8 cellular contexts compared by ENCODE assay signal in the genomic region with DNA sequence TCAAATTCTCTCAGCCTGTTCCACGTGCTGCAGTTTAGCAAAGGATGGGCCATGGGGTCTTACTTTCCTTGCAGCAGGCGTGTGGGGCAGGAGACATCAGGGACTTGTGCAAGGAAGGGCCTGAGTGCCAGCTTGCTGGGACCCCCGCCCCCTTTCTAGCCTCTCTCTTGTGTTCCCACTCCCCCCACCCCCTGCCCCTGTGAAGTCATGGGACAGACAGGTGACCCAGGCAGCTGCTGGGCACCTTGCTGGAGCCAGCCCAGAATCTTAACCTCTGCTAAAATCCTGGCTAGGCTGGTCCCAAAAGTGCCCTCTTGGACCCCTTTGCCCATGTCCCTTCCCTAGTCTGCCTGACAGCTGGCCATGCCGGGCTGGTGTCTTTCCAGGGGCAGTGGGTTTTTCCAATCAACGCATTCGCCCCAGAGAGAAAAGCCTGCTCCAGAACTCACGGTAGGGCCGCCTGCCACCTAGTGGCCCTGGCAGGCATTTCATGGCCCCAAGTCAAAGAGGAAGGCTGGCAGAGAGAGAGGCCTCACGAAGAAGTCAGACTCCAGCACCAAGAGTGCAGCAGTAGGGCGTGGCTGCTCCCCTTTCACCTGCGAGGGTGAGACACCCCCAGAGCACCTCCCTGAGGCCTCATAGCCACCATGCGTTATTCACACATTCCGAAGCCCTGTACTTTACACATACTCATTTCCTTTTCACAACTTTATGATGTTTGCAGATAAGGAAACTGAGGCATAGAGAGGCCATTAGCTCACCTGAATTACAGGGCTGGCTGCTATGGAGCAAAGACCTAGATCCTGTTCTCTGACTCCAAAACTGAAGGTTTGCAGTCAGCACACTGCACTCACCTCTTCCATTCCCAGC.
DNase-seq lines count a peak whose midpoint lies in the region; ATAC-seq and TF ChIP-seq lines count a peak whose summit lies in the region.

No MANE protein-coding gene starts in this region.

- H3K36me3 ChIP-seq in right atrium auricular region (peaks cover 32% of the 10 kb centered on the region), gastrocnemius medialis (no peaks in the 10 kb centered on the region)

- H3K4me1 ChIP-seq in right atrium auricular region: no peaks in the 10 kb centered on the region
- no peaks in the 10 kb centered on the region for H3K4me1 ChIP-seq in gastrocnemius medialis

- H3K27ac ChIP-seq in right atrium auricular region: peak overlapping the region in 1 of 2 donors; percentile 15
- H3K27ac ChIP-seq in gastrocnemius medialis: no peak overlapping the region

- TF ChIP-seq POLR2A in NB4 (IDR thresholded peaks at IDR 0.05; ENCODE audit: extremely low read depth, insufficient read length): no peak
- no peak for TF ChIP-seq POLR2A in gastrocnemius medialis (IDR thresholded peaks at IDR 0.05)

- DNase-seq in NB4 (ENCODE audit: low read depth) (peak; percentile 79), T-helper 9 cell (peak; percentile 56), amniotic stem cell (lab: John Stamatoyannopoulos, UW) (peak; percentile 17), right atrium auricular region (ENCODE audit: low spot score) (no peak), gastrocnemius medialis (peak in 1 of 2 donors; percentile 42)

- intact Hi-C loops in gastrocnemius medialis (cut with DNase I; ENCODE audit: low total_unique reads): no loop called here

- ATAC-seq in gastrocnemius medialis (peak in 1 of 2 donors; percentile 44), HG03460 (IDR thresholded peaks at IDR 0.05; ENCODE audit: unreplicated experiment) (no peak), GM18519 (IDR thresholded peaks at IDR 0.05; ENCODE audit: low FRiP score, unreplicated experiment) (no peak)

- H3K9me3 ChIP-seq in right atrium auricular region (no peaks in the 10 kb centered on the region), gastrocnemius medialis (no peaks in the 10 kb centered on the region)

- H3K4me3 ChIP-seq in NB4 (ENCODE audit: low read depth, low read length) (no peak overlapping the region), right atrium auricular region (no peak overlapping the region), gastrocnemius medialis (no peak overlapping the region)

- in situ Hi-C loops in gastrocnemius medialis (cut with MboI; ENCODE audit: low sequenced_read_pairs in 4 of 4): no loop called here

- no peaks in the 10 kb centered on the region for H3K27me3 ChIP-seq in right atrium auricular region
- H3K27me3 ChIP-seq in gastrocnemius medialis: no peaks in the 10 kb centered on the region

- TF ChIP-seq CTCF in GM12801 (IDR thresholded peaks at IDR 0.05; ENCODE audit: extremely low read depth, insufficient read length) (peak; percentile 36), NB4 (IDR thresholded peaks at IDR 0.05; ENCODE audit: low read depth, low read length) (peak; percentile 92), right atrium auricular region (IDR thresholded peaks at IDR 0.05) (peak; percentile 95 to 96), gastrocnemius medialis (IDR thresholded peaks at IDR 0.05 in 4 of 5, conservative IDR thresholded peaks at IDR 0.05 in 1 of 5) (peak; percentile 58 to 80 (median 65))

Comparison
In these comparisons a context has a peak if more than half of its experiments do, and no peak if none do; other contexts are left out.
1. CTCF ChIP-seq: peak in every context shown above with its lines; median percentile 96 in right atrium auricular region; 92 in NB4; 65 in gastrocnemius medialis; 36 in GM12801.